In genomic region chr1:224266105-224266935, GRCh38 we compare ENCODE assay signal across 1 cellular context.
TF ChIP-seq lines count a peak whose summit lies in the region.

No MANE protein-coding gene starts in this region.

TF ChIP-seq in HEK293, 187 proteins besides CTCF, POLR2A, EP300 and RAD21 (continued from another document):
- TF ChIP-seq, protein P1, sequence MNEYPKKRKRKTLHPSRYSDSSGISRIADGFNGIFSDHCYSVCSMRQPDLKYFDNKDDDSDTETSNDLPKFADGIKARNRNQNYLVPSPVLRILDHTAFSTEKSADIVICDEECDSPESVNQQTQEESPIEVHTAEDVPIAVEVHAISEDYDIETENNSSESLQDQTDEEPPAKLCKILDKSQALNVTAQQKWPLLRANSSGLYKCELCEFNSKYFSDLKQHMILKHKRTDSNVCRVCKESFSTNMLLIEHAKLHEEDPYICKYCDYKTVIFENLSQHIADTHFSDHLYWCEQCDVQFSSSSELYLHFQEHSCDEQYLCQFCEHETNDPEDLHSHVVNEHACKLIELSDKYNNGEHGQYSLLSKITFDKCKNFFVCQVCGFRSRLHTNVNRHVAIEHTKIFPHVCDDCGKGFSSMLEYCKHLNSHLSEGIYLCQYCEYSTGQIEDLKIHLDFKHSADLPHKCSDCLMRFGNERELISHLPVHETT (tag by site-specific recombination; IDR thresholded peaks at IDR 0.05), result peak; percentile 64; the same call in 1 of the 2 replicates
- peak; percentile 53; the same call in 1 of the 2 replicates for TF ChIP-seq ZNF366 (tag by site-specific recombination; conservative IDR thresholded peaks at IDR 0.05)
- peak; percentile 69; the same call in 1 of the 2 replicates for TF ChIP-seq HIC1 (tag by site-specific recombination; IDR thresholded peaks at IDR 0.05)
- no peak for TF ChIP-seq ZNF596 (tag by site-specific recombination; IDR thresholded peaks at IDR 0.05)
- TF ChIP-seq KLF9 (tag by site-specific recombination; IDR thresholded peaks at IDR 0.05; ENCODE audit: low read depth), result no peak
- TF ChIP-seq ZNF623 (tag by site-specific recombination; IDR thresholded peaks at IDR 0.05), result no peak
- TF ChIP-seq BCL11A (tag by site-specific recombination; IDR thresholded peaks at IDR 0.05; ENCODE audit: low read depth), result 0 out of 2 replicates have a peak, but pooled peaks have one; percentile 36
- no peak for TF ChIP-seq ZNF76 (tag by site-specific recombination; IDR thresholded peaks at IDR 0.05; ENCODE audit: borderline replicate concordance, low read depth)
- no peak for TF ChIP-seq OVOL3 (tag by site-specific recombination; IDR thresholded peaks at IDR 0.05)
- TF ChIP-seq HOXA7 (CRISPR knock-in tag; IDR thresholded peaks at IDR 0.05; ENCODE audit: borderline replicate concordance), result no peak
- TF ChIP-seq MYNN (tag by site-specific recombination; IDR thresholded peaks at IDR 0.05; ENCODE audit: borderline replicate concordance), result no peak
- no peak for TF ChIP-seq ZFP37 (tag by site-specific recombination; IDR thresholded peaks at IDR 0.05)
- TF ChIP-seq, protein P2, sequence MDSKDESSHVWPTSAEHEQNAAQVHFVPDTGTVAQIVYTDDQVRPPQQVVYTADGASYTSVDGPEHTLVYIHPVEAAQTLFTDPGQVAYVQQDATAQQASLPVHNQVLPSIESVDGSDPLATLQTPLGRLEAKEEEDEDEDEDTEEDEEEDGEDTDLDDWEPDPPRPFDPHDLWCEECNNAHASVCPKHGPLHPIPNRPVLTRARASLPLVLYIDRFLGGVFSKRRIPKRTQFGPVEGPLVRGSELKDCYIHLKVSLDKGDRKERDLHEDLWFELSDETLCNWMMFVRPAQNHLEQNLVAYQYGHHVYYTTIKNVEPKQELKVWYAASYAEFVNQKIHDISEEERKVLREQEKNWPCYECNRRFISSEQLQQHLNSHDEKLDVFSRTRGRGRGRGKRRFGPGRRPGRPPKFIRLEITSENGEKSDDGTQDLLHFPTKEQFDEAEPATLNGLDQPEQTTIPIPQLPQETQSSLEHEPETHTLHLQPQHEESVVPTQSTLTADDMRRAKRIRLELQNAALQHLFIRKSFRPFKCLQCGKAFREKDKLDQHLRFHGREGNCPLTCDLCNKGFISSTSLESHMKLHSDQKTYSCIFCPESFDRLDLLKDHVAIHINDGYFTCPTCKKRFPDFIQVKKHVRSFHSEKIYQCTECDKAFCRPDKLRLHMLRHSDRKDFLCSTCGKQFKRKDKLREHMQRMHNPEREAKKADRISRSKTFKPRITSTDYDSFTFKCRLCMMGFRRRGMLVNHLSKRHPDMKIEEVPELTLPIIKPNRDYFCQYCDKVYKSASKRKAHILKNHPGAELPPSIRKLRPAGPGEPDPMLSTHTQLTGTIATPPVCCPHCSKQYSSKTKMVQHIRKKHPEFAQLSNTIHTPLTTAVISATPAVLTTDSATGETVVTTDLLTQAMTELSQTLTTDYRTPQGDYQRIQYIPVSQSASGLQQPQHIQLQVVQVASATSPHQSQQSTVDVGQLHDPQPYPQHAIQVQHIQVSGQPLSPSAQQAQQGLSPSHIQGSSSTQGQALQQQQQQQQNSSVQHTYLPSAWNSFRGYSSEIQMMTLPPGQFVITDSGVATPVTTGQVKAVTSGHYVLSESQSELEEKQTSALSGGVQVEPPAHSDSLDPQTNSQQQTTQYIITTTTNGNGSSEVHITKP (tag by site-specific recombination; IDR thresholded peaks at IDR 0.05), result peak; percentile 93
- TF ChIP-seq ZNF48 (tag by site-specific recombination; IDR thresholded peaks at IDR 0.05), result no peak
- no peak for TF ChIP-seq ZFP3 (tag by site-specific recombination; IDR thresholded peaks at IDR 0.05; ENCODE audit: low read depth)
- 0 out of 2 replicates have a peak, but pooled peaks have one; percentile 43 for TF ChIP-seq KLF10 (tag by site-specific recombination; IDR thresholded peaks at IDR 0.05)
- TF ChIP-seq WT1 (tag by site-specific recombination; IDR thresholded peaks at IDR 0.05), result peak; percentile 14; the same call in 1 of the 2 replicates
- TF ChIP-seq KLF8 (tag by site-specific recombination; IDR thresholded peaks at IDR 0.05), result 0 out of 2 replicates have a peak, but pooled peaks have one; percentile 19
- TF ChIP-seq ZEB2 (tag by site-specific recombination; IDR thresholded peaks at IDR 0.05), result 0 out of 2 replicates have a peak, but pooled peaks have one; percentile 37
- TF ChIP-seq ZBTB10 (tag by site-specific recombination; IDR thresholded peaks at IDR 0.05), result no peak
- TF ChIP-seq SP7 (tag by site-specific recombination; IDR thresholded peaks at IDR 0.05), result peak; percentile 84
- TF ChIP-seq, protein P3, sequence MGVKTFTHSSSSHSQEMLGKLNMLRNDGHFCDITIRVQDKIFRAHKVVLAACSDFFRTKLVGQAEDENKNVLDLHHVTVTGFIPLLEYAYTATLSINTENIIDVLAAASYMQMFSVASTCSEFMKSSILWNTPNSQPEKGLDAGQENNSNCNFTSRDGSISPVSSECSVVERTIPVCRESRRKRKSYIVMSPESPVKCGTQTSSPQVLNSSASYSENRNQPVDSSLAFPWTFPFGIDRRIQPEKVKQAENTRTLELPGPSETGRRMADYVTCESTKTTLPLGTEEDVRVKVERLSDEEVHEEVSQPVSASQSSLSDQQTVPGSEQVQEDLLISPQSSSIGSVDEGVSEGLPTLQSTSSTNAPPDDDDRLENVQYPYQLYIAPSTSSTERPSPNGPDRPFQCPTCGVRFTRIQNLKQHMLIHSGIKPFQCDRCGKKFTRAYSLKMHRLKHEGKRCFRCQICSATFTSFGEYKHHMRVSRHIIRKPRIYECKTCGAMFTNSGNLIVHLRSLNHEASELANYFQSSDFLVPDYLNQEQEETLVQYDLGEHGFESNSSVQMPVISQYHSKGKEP (tag by site-specific recombination; IDR thresholded peaks at IDR 0.05), result peak; percentile 6; the same call in 1 of the 2 replicates
- peak; percentile 79 for TF ChIP-seq PRDM1 (tag by site-specific recombination; IDR thresholded peaks at IDR 0.05)
- no peak for TF ChIP-seq ZNF146 (tag by site-specific recombination; IDR thresholded peaks at IDR 0.05)
